ENCODE assay signal across 9 cellular contexts in the genomic region with DNA sequence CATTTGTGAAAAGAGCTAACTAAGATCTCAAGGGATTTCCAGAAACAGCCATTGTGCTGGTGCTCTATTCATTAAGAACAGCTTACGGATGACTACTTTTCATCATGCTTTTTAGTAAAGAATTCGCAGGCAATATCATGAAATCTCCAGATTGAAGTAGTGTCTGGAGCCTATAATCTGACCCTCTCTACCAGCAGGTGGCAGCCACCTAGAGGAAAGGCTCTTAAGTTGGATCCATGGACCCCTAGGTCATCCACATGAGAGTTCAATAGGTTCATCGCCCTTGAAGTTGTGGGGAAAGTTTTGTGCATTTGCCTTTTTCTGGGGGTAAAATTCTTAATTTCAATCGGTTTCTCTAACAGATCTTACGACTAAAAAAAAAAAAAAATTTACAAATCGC.
DNase-seq lines count a peak whose midpoint lies in the region; TF ChIP-seq lines count a peak whose summit lies in the region.
"Had no signal": no experiment of that assay in that cellular context is flagged by ENCODE, and none has a peak within 500 bp of the region (broad histone marks: within the 10 kb centered on the region; RNA-seq: fewer than 3 reads in every experiment).

No MANE protein-coding gene starts in this region.

- H3K4me3 Mint-ChIP-seq in neural crest cell: peak overlapping the region; percentile 78
- no peak overlapping the region for H3K4me3 Mint-ChIP-seq in activated T-helper 1 cell treated with anti-CD3 and anti-CD28 coated beads, Interleukin-12 subunit alpha, Interleukin-12 subunit beta, Interleukin-2, Interleukin-4 antibody, amounts not matched to agents 30 ng/mL and 10 ng/mL and 1 ng/mL, durations not matched to agents 14 hours and 24 hours and 36 hours
- H3K4me3 Mint-ChIP-seq: T-helper 2 cell treated with Interferon-gamma antibody and Interleukin-4, amounts not matched to agents 5 μg/mL and 100 μg/mL, for 36 hours had no signal

- DNase-seq in NCI-H82 (lab: John Stamatoyannopoulos, UW) (peak; percentile 61), NCI-H82 treated with DMSO at 0.1 percent for 48 hours (lab: John Stamatoyannopoulos, UW; ENCODE audit: unreplicated experiment) (no peak), LHCN-M2 (ENCODE audit: low read depth) (peak; percentile 38), astrocyte of the cerebellum (ENCODE audit: low read depth) (no peak), neural crest cell (ENCODE audit: low read depth, low spot score) (no peak), NCI-H524 treated with DMSO at 0.1 percent for 48 hours (lab: John Stamatoyannopoulos, UW) (no peak), T-helper 9 cell (no peak)
- no peak for DNase-seq in activated T-helper 1 cell treated with anti-CD3 and anti-CD28 coated beads, Interleukin-12 subunit alpha, Interleukin-12 subunit beta, Interleukin-2, Interleukin-4 antibody, amounts not matched to agents 30 ng/mL and 10 ng/mL and 1 ng/mL, durations not matched to agents 14 hours and 24 hours and 36 hours (ENCODE audit: low spot score)

- TF ChIP-seq CTCF in astrocyte of the cerebellum (IDR thresholded peaks at IDR 0.05; ENCODE audit: low read depth, low read length, missing control alignments) (peak; percentile 48), neural crest cell (conservative IDR thresholded peaks at IDR 0.05) (peak; percentile 52)

- H3K9me3 Mint-ChIP-seq in neural crest cell: no peaks in the 10 kb centered on the region
- H3K9me3 Mint-ChIP-seq in activated T-helper 1 cell treated with anti-CD3 and anti-CD28 coated beads, Interleukin-12 subunit alpha, Interleukin-12 subunit beta, Interleukin-2, Interleukin-4 antibody, amounts not matched to agents 30 ng/mL and 10 ng/mL and 1 ng/mL, durations not matched to agents 14 hours and 24 hours and 36 hours: no peaks in the 10 kb centered on the region
- H3K9me3 Mint-ChIP-seq: T-helper 2 cell treated with Interferon-gamma antibody and Interleukin-4, amounts not matched to agents 5 μg/mL and 100 μg/mL, for 36 hours had no signal

- peaks cover 30% of the 10 kb centered on the region for H3K4me1 Mint-ChIP-seq in neural crest cell
- H3K4me1 Mint-ChIP-seq in activated T-helper 1 cell treated with anti-CD3 and anti-CD28 coated beads, Interleukin-12 subunit alpha, Interleukin-12 subunit beta, Interleukin-2, Interleukin-4 antibody, amounts not matched to agents 30 ng/mL and 10 ng/mL and 1 ng/mL, durations not matched to agents 14 hours and 24 hours and 36 hours (ENCODE audit: low read depth): peaks cover 11% of the 10 kb centered on the region

- intact Hi-C loops in activated T-helper 1 cell treated with anti-CD3 and anti-CD28 coated beads, Interleukin-12 subunit alpha, Interleukin-12 subunit beta, Interleukin-2, Interleukin-4 antibody, amounts not matched to agents 30 ng/mL and 10 ng/mL and 1 ng/mL, durations not matched to agents 14 hours and 24 hours and 36 hours (cut with micrococcal nuclease): no loop called here

- no peaks in the 10 kb centered on the region for H3K36me3 Mint-ChIP-seq in neural crest cell (ENCODE audit: low read depth)
- H3K36me3 Mint-ChIP-seq in activated T-helper 1 cell treated with anti-CD3 and anti-CD28 coated beads, Interleukin-12 subunit alpha, Interleukin-12 subunit beta, Interleukin-2, Interleukin-4 antibody, amounts not matched to agents 30 ng/mL and 10 ng/mL and 1 ng/mL, durations not matched to agents 14 hours and 24 hours and 36 hours (ENCODE audit: low read depth): no peaks in the 10 kb centered on the region

- peaks cover 43% of the 10 kb centered on the region for H3K27me3 Mint-ChIP-seq in neural crest cell (ENCODE audit: low read depth)
- H3K27me3 Mint-ChIP-seq in activated T-helper 1 cell treated with anti-CD3 and anti-CD28 coated beads, Interleukin-12 subunit alpha, Interleukin-12 subunit beta, Interleukin-2, Interleukin-4 antibody, amounts not matched to agents 30 ng/mL and 10 ng/mL and 1 ng/mL, durations not matched to agents 14 hours and 24 hours and 36 hours (ENCODE audit: insufficient read depth): peaks cover 6% of the 10 kb centered on the region

- no peak overlapping the region for H3K27ac Mint-ChIP-seq in neural crest cell (ENCODE audit: unreplicated experiment)
- H3K27ac Mint-ChIP-seq in activated T-helper 1 cell treated with anti-CD3 and anti-CD28 coated beads, Interleukin-12 subunit alpha, Interleukin-12 subunit beta, Interleukin-2, Interleukin-4 antibody, amounts not matched to agents 30 ng/mL and 10 ng/mL and 1 ng/mL, durations not matched to agents 14 hours and 24 hours and 36 hours: no peak overlapping the region
- H3K27ac Mint-ChIP-seq: T-helper 2 cell treated with Interferon-gamma antibody and Interleukin-4, amounts not matched to agents 5 μg/mL and 100 μg/mL, for 36 hours had no signal

- in situ Hi-C loops in astrocyte of the cerebellum (cut with HindIII; ENCODE audit: low sequenced_read_pairs): no loop called here

- H3K4me3 ChIP-seq in astrocyte of the cerebellum (ENCODE audit: low read depth, low read length): no peak overlapping the region

Comparison
In these comparisons a context has a peak if more than half of its experiments do, and no peak if none do; other contexts are left out.
1. DNase-seq: peak in NCI-H82 (single experiment) and LHCN-M2 (single experiment); none in NCI-H82 treated with DMSO at 0.1 percent for 48 hours (single experiment), astrocyte of the cerebellum (single experiment), neural crest cell (single experiment), NCI-H524 treated with DMSO at 0.1 percent for 48 hours (single experiment), activated T-helper 1 cell treated with anti-CD3 and anti-CD28 coated beads, Interleukin-12 subunit alpha, Interleukin-12 subunit beta, Interleukin-2, Interleukin-4 antibody, amounts not matched to agents 30 ng/mL and 10 ng/mL and 1 ng/mL, durations not matched to agents 14 hours and 24 hours and 36 hours (single experiment) and T-helper 9 cell (single experiment).